In genomic region chr2:157932480-157933205, GRCh38 we compare ENCODE assay signal across 1 cellular context.
A peak's percentile ranks its signal among the peaks of the same experiment; 100 is the strongest.
TF ChIP-seq lines count a peak whose summit lies in the region.

No MANE protein-coding gene starts in this region.

TF ChIP-seq in HepG2, 621 proteins besides CTCF, POLR2A, EP300 and RAD21 (continued from another document):
- TF ChIP-seq ARID5B (CRISPR knock-in tag; IDR thresholded peaks at IDR 0.05): 0 out of 2 replicates have a peak, but pooled peaks have one; percentile 20
- TF ChIP-seq ZNF382 (CRISPR knock-in tag; IDR thresholded peaks at IDR 0.05; ENCODE audit: borderline replicate concordance): no peak
- no peak for TF ChIP-seq IRF1 (CRISPR knock-in tag; IDR thresholded peaks at IDR 0.05; ENCODE audit: low read depth)
- peak; percentile 51; the same call in 1 of the 2 replicates for TF ChIP-seq BHLHE40 (IDR thresholded peaks at IDR 0.05; ENCODE audit: low read length)
- no peak for TF ChIP-seq ZNF674 (CRISPR knock-in tag; IDR thresholded peaks at IDR 0.05; ENCODE audit: low read depth)
- TF ChIP-seq SOX5 (CRISPR knock-in tag; IDR thresholded peaks at IDR 0.05; ENCODE audit: borderline replicate concordance): peak; percentile 69
- TF ChIP-seq AHDC1 (CRISPR knock-in tag; IDR thresholded peaks at IDR 0.05; ENCODE audit: borderline replicate concordance): 0 out of 2 replicates have a peak, but pooled peaks have one; percentile 25
